ENCODE assay signal across 1 cellular context in the genomic region with DNA sequence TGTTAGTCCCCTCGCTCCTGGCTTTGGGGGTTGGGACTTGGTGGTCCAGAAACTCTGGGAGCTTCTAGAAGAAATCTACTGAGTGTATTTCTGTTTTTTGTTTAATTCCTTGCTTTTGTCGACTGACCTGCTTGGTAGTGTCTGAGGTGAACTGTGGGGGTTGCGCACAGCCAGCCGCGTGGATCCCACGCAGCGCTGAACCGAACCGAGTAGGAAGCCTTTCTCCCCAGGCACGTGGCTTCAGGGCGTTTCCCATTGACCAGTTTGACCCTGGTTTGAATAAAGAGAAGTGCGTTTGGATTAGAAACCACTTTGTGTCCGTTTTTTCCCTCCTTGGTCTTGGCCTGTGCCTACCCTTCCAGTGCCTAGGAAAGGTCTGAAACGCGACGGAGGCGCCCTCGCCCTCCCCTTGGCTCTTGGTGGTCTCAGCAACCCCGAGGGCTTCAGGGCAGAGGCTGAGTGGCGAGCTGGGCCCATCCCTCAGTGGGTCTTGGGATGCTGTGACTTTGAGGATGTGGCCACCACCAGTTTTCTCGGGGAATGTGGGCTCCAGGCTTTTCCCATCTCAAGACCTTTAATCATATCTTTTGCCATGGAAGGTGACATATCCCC.
TF ChIP-seq lines count a peak whose summit lies in the region.

No MANE protein-coding gene starts in this region.

TF ChIP-seq in WTC11, 78 proteins besides CTCF, POLR2A, EP300 and RAD21 (continued from another document):
- TF ChIP-seq, protein P1, sequence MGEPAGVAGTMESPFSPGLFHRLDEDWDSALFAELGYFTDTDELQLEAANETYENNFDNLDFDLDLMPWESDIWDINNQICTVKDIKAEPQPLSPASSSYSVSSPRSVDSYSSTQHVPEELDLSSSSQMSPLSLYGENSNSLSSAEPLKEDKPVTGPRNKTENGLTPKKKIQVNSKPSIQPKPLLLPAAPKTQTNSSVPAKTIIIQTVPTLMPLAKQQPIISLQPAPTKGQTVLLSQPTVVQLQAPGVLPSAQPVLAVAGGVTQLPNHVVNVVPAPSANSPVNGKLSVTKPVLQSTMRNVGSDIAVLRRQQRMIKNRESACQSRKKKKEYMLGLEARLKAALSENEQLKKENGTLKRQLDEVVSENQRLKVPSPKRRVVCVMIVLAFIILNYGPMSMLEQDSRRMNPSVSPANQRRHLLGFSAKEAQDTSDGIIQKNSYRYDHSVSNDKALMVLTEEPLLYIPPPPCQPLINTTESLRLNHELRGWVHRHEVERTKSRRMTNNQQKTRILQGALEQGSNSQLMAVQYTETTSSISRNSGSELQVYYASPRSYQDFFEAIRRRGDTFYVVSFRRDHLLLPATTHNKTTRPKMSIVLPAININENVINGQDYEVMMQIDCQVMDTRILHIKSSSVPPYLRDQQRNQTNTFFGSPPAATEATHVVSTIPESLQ (CRISPR knock-in tag; IDR thresholded peaks at IDR 0.05) = no peak
- TF ChIP-seq, protein P2, sequence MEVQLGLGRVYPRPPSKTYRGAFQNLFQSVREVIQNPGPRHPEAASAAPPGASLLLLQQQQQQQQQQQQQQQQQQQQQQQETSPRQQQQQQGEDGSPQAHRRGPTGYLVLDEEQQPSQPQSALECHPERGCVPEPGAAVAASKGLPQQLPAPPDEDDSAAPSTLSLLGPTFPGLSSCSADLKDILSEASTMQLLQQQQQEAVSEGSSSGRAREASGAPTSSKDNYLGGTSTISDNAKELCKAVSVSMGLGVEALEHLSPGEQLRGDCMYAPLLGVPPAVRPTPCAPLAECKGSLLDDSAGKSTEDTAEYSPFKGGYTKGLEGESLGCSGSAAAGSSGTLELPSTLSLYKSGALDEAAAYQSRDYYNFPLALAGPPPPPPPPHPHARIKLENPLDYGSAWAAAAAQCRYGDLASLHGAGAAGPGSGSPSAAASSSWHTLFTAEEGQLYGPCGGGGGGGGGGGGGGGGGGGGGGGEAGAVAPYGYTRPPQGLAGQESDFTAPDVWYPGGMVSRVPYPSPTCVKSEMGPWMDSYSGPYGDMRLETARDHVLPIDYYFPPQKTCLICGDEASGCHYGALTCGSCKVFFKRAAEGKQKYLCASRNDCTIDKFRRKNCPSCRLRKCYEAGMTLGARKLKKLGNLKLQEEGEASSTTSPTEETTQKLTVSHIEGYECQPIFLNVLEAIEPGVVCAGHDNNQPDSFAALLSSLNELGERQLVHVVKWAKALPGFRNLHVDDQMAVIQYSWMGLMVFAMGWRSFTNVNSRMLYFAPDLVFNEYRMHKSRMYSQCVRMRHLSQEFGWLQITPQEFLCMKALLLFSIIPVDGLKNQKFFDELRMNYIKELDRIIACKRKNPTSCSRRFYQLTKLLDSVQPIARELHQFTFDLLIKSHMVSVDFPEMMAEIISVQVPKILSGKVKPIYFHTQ (CRISPR knock-in tag; IDR thresholded peaks at IDR 0.05) = no peak
- TF ChIP-seq, protein P3, sequence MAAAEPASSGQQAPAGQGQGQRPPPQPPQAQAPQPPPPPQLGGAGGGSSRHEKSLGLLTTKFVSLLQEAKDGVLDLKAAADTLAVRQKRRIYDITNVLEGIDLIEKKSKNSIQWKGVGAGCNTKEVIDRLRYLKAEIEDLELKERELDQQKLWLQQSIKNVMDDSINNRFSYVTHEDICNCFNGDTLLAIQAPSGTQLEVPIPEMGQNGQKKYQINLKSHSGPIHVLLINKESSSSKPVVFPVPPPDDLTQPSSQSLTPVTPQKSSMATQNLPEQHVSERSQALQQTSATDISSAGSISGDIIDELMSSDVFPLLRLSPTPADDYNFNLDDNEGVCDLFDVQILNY (CRISPR knock-in tag; IDR thresholded peaks at IDR 0.05) = no peak
- no peak for TF ChIP-seq ZNF317 (CRISPR knock-in tag; IDR thresholded peaks at IDR 0.05; ENCODE audit: borderline replicate concordance, low read depth)
- no peak for TF ChIP-seq GRHL2 (CRISPR knock-in tag; IDR thresholded peaks at IDR 0.05; ENCODE audit: insufficient replicate concordance, severe bottlenecking)
- no peak for TF ChIP-seq IRF2 (CRISPR knock-in tag; IDR thresholded peaks at IDR 0.05; ENCODE audit: borderline replicate concordance, low read depth)
TF ChIP-seq in WTC11: peak in this region for 0.
